In genomic region chr7:143287935-143288826, GRCh38 we compare ENCODE assay signal across 1 cellular context.
TF ChIP-seq lines count a peak whose summit lies in the region.

Gene CASP2 (plus strand): TSS chr7:143288351. CDS start chr7:143288456, 105 bp downstream.

TF ChIP-seq in GM23338, 12 proteins besides CTCF, POLR2A, EP300 and RAD21 (continued from another document):
- TF ChIP-seq ZNF462 (CRISPR knock-in tag; IDR thresholded peaks at IDR 0.05) (no peak), ZNF331 (CRISPR knock-in tag; IDR thresholded peaks at IDR 0.05; ENCODE audit: low read depth) (no peak)
